In genomic region chr7:21639206-21639868, GRCh38 we compare ENCODE assay signal across 20 cellular contexts.
"Had no signal": no experiment of that assay in that cellular context is flagged by ENCODE, and none has a peak within 500 bp of the region (broad histone marks: within the 10 kb centered on the region; RNA-seq: fewer than 3 reads in every experiment).

No MANE protein-coding gene starts in this region.

- H3K9me3 ChIP-seq: esophagus muscularis mucosa, gastroesophageal sphincter, left ventricle myocardium inferior, neutrophil, spleen, tibial artery, upper lobe of left lung, vagina had no signal

- H3K4me1 ChIP-seq: esophagus muscularis mucosa, gastroesophageal sphincter, left ventricle myocardium inferior, spleen, tibial artery, upper lobe of left lung, vagina had no signal

- H3K27ac ChIP-seq: epithelial cell of prostate, esophagus muscularis mucosa, gastroesophageal sphincter, left ventricle myocardium inferior, neutrophil, spleen, tibial artery, upper lobe of left lung, vagina had no signal

- H3K27me3 ChIP-seq: esophagus muscularis mucosa, gastroesophageal sphincter, neutrophil, tibial artery, upper lobe of left lung, vagina had no signal

- H3K4me3 ChIP-seq: esophagus muscularis mucosa, gastroesophageal sphincter, left ventricle myocardium inferior, lung, spleen, tibial artery, upper lobe of left lung, vagina had no signal

- H3K36me3 ChIP-seq: gastroesophageal sphincter, left ventricle myocardium inferior, neutrophil, spleen, tibial artery, upper lobe of left lung, vagina had no signal

- DNase-seq: effector memory CD8-positive, alpha-beta T cell; glutamatergic neuron; left ventricle myocardium inferior; mesenchymal stem cell; naive B cell; posterior cingulate gyrus; right cardiac atrium; spleen; stimulated activated CD4-positive, alpha-beta T cell treated with anti-CD3 and anti-CD28 coated beads, Interleukin-15, amount 100 ng/mL, for 24 hours; stimulated activated CD4-positive, alpha-beta T cell treated with anti-CD3 and anti-CD28 coated beads, Interleukin-1b, Interleukin-23, amount 100 ng/mL, for 48 hours; stimulated activated CD4-positive, alpha-beta T cell treated with anti-CD3 and anti-CD28 coated beads, Interleukin-4, amount 100 ng/mL, for 24 hours; tibial artery; upper lobe of left lung had no signal

- ATAC-seq: effector memory CD8-positive, alpha-beta T cell; gastroesophageal sphincter; right cardiac atrium; stimulated activated memory B cell treated with anti-CD40 and anti-IgM and Interleukin-4, amounts not matched to agents 10 μg/mL and 1 μg/mL and 100 μg/mL, for 72 hours had no signal
